In genomic region chr6:134436950-134437349, GRCh38 we compare ENCODE assay signal across 9 cellular contexts.
A peak's percentile ranks its signal among the peaks of the same experiment; 100 is the strongest.
DNase-seq lines count a peak whose midpoint lies in the region; ATAC-seq and TF ChIP-seq lines count a peak whose summit lies in the region.
"Had no signal": no experiment of that assay in that cellular context is flagged by ENCODE, and none has a peak within 500 bp of the region (broad histone marks: within the 10 kb centered on the region; RNA-seq: fewer than 3 reads in every experiment).

No MANE protein-coding gene starts in this region.

- no peaks in the 10 kb centered on the region for H3K9me3 Mint-ChIP-seq in activated naive CD4-positive, alpha-beta T cell treated with anti-CD3 and anti-CD28 coated beads, Interleukin-2, amount 50 U/mL, for 24 hours
- H3K9me3 Mint-ChIP-seq in type B pancreatic cell: no peaks in the 10 kb centered on the region

- peak; percentile 29 for ATAC-seq in T-helper 17 cell

- no peak for DNase-seq in activated naive CD4-positive, alpha-beta T cell treated with anti-CD3 and anti-CD28 coated beads, Interleukin-2, amount 50 U/mL, for 16 hours
- no peak for DNase-seq in T-helper 17 cell
- peak; percentile 68 for DNase-seq in fibroblast of villous mesenchyme (ENCODE audit: low read depth)
- DNase-seq in type B pancreatic cell (ENCODE audit: extremely low spot score, unreplicated experiment): no peak
- no peak for DNase-seq in DMS 273 (lab: John Stamatoyannopoulos, UW; ENCODE audit: unreplicated experiment)
- DNase-seq in glomerular visceral epithelial cell (ENCODE audit: extremely low spot score): no peak
- no peak for DNase-seq in LoVo (ENCODE audit: low spot score)
- DNase-seq: NCI-H1694 treated with DMSO at 0.1 percent for 48 hours had no signal

- H3K27me3 Mint-ChIP-seq in activated naive CD4-positive, alpha-beta T cell treated with anti-CD3 and anti-CD28 coated beads, Interleukin-2, amount 50 U/mL, for 24 hours: no peaks in the 10 kb centered on the region
- no peaks in the 10 kb centered on the region for H3K27me3 Mint-ChIP-seq in T-helper 17 cell
- H3K27me3 Mint-ChIP-seq in type B pancreatic cell: no peaks in the 10 kb centered on the region

- no peaks in the 10 kb centered on the region for H3K36me3 Mint-ChIP-seq in activated naive CD4-positive, alpha-beta T cell treated with anti-CD3 and anti-CD28 coated beads, Interleukin-2, amount 50 U/mL, for 24 hours
- H3K36me3 Mint-ChIP-seq in T-helper 17 cell (ENCODE audit: low read depth) (no peaks in the 10 kb centered on the region), type B pancreatic cell (no peaks in the 10 kb centered on the region)

- H3K4me1 Mint-ChIP-seq in activated naive CD4-positive, alpha-beta T cell treated with anti-CD3 and anti-CD28 coated beads, Interleukin-2, amount 50 U/mL, for 24 hours: peaks cover 38% of the 10 kb centered on the region
- H3K4me1 Mint-ChIP-seq in T-helper 17 cell (peaks cover 19% of the 10 kb centered on the region), type B pancreatic cell (ENCODE audit: unreplicated experiment) (no peaks in the 10 kb centered on the region)

- TF ChIP-seq CTCF in fibroblast of villous mesenchyme (IDR thresholded peaks at IDR 0.05; ENCODE audit: insufficient read depth, low read depth, low read length) (no peak), type B pancreatic cell (conservative IDR thresholded peaks at IDR 0.05) (no peak)

- H3K4me3 Mint-ChIP-seq in activated naive CD4-positive, alpha-beta T cell treated with anti-CD3 and anti-CD28 coated beads, Interleukin-2, amount 50 U/mL, for 24 hours: peak overlapping the region; percentile 36
- H3K4me3 Mint-ChIP-seq in T-helper 17 cell (peak overlapping the region; percentile 86), type B pancreatic cell (no peak overlapping the region)

- H3K27ac Mint-ChIP-seq in activated naive CD4-positive, alpha-beta T cell treated with anti-CD3 and anti-CD28 coated beads, Interleukin-2, amount 50 U/mL, for 24 hours: peak overlapping the region; percentile 94
- H3K27ac Mint-ChIP-seq in T-helper 17 cell (peak overlapping the region; percentile 63), type B pancreatic cell (peak overlapping the region; percentile 11)

- H3K9me3 ChIP-seq in T-helper 17 cell (ENCODE audit: control insufficient read depth, low read length, poor library complexity, severe bottlenecking): no peaks in the 10 kb centered on the region

- H3K4me3 ChIP-seq in fibroblast of villous mesenchyme (ENCODE audit: low read depth, low read length): no peak overlapping the region

Comparison
In these comparisons a context has a peak if more than half of its experiments do, and no peak if none do; other contexts are left out.
1. H3K27ac Mint-ChIP-seq: peak in every context shown above with its lines; median percentile 94 in activated naive CD4-positive, alpha-beta T cell treated with anti-CD3 and anti-CD28 coated beads, Interleukin-2, amount 50 U/mL, for 24 hours; 63 in T-helper 17 cell; 11 in type B pancreatic cell.